ENCODE assay signal across 6 cellular contexts in the genomic region with DNA sequence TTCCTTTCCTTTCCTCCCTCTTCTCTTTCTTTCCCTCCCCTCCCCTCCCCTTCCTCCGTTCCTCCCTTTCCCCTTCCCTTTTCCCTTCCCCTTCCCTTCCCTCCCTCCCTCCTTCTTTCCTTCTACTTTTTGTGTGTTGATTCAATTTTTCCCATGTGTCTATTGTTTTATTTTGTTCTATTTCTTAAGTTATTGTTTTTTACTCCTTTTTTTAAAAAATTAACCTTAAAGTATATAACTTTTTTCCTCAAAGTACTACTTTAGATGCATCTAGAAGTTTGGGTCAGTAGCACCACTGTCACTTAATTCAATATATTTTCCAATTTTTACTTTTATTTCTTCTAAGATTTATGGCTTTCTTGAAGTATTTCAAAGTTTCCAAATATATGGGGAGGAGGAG.
"Had no signal": no experiment of that assay in that cellular context is flagged by ENCODE, and none has a peak within 500 bp of the region (broad histone marks: within the 10 kb centered on the region; RNA-seq: fewer than 3 reads in every experiment).

No MANE protein-coding gene starts in this region.

- H3K27ac Mint-ChIP-seq: IgD-negative memory B cell had no signal

- H3K4me2 ChIP-seq: KMS-11 had no signal

- FAIRE-seq: HTR-8/SVneo had no signal

- DNase-seq: KBM-7, KG1 had no signal

- H3K27ac ChIP-seq: HL-60, KMS-11 had no signal

- H3K9ac ChIP-seq: KMS-11 had no signal

- H3K4me3 Mint-ChIP-seq: IgD-negative memory B cell had no signal
